ENCODE assay signal across 23 cellular contexts in genomic region chr16:46709464-46709863, GRCh38. TPM values are rescaled to one million over a fixed set of nuclear protein-coding genes. Genes with fewer than 3 reads are reported as not detected.
DNase-seq lines count a peak whose midpoint lies in the region; ATAC-seq and TF ChIP-seq lines count a peak whose summit lies in the region.
"Had no signal": no experiment of that assay in that cellular context is flagged by ENCODE, and none has a peak within 500 bp of the region (broad histone marks: within the 10 kb centered on the region; RNA-seq: fewer than 3 reads in every experiment).

No MANE protein-coding gene starts in this region.

- intact Hi-C loops in gastrocnemius medialis (cut with DNase I; ENCODE audit: low total_unique reads): no loop called here

- no peaks in the 10 kb centered on the region for H3K36me3 ChIP-seq in gastrocnemius medialis

- ATAC-seq in gastrocnemius medialis: no peak
- no peak for ATAC-seq in HG03469 (IDR thresholded peaks at IDR 0.05; ENCODE audit: unreplicated experiment)
- ATAC-seq in GM21576 (IDR thresholded peaks at IDR 0.05; ENCODE audit: unreplicated experiment): no peak
- ATAC-seq: Panc1 had no signal

- H3K4me3 ChIP-seq in fibroblast of the aortic adventitia (ENCODE audit: low read depth, low read length) (no peak overlapping the region), gastrocnemius medialis (no peak overlapping the region)

- H3K27me3 ChIP-seq in gastrocnemius medialis: no peaks in the 10 kb centered on the region

- H3K9me3 ChIP-seq in gastrocnemius medialis: no peaks in the 10 kb centered on the region

- no peak for TF ChIP-seq POLR2A in gastrocnemius medialis (IDR thresholded peaks at IDR 0.05)

- TF ChIP-seq CTCF in fibroblast of the aortic adventitia (IDR thresholded peaks at IDR 0.05; ENCODE audit: insufficient read depth, low read length) (no peak), gastrocnemius medialis (IDR thresholded peaks at IDR 0.05 in 4 of 5, conservative IDR thresholded peaks at IDR 0.05 in 1 of 5) (no peak)

- in situ Hi-C loops in gastrocnemius medialis (cut with MboI; ENCODE audit: low sequenced_read_pairs in 4 of 4): no loop called here

- H3K27ac ChIP-seq in gastrocnemius medialis: peak overlapping the region in 3 of 4 donors; percentile 28 to 81 (median 34)
- H3K27ac ChIP-seq: 22Rv1, C4-2B, HL-60, RWPE1 had no signal

- DNase-seq in NOMO-1 treated with DMSO at 0.1 percent for 48 hours (lab: John Stamatoyannopoulos, UW; ENCODE audit: unreplicated experiment): peak; percentile 25
- no peak for DNase-seq in NOMO-1 treated with dmso at 0.1 percent for 144 hours (lab: John Stamatoyannopoulos, UW; ENCODE audit: unreplicated experiment)
- peak; percentile 51 for DNase-seq in CD1c-positive myeloid dendritic cell (ENCODE audit: extremely low spot score)
- DNase-seq in fibroblast of the aortic adventitia (ENCODE audit: low read depth): peak; percentile 43
- no peak for DNase-seq in gastrocnemius medialis
- DNase-seq: CD8-positive, alpha-beta memory T cell; DMS 273 treated with DMSO at 0.1 percent for 48 hours; DMS79; GF-D8; NCI-H1048; NCI-H1417; NCI-H1694; NCI-H2029 treated with DMSO at 0.1 percent for 48 hours; NCI-H446 treated with DMSO at 0.1 percent for 48 hours; NCI-H526; SIG-M5 had no signal

- H3K4me1 ChIP-seq in gastrocnemius medialis: peaks cover 6 to 20% of the 10 kb centered on the region in 2 donors

RNA-seq across cellular contexts. Expression of gene ORC6, which starts 20.0 kb away (rescaled TPM):
- 3.5 and 17.2 TPM in 2 replicates for total RNA-seq in fibroblast of the aortic adventitia (ENCODE audit: low replicate concordance)
- 1 to 10 TPM in 3 of 4 donors, under 1 TPM in 1; 0.40 to 5.7 (median 1.2) TPM for total RNA-seq in gastrocnemius medialis

RNA-seq across cellular contexts. Expression of gene VPS35, which starts 20.5 kb away (rescaled TPM):
- total RNA-seq in fibroblast of the aortic adventitia (ENCODE audit: low replicate concordance): 154 and 347 TPM in 2 replicates
- 10 to 100 TPM; 30.0 to 60.1 (median 41.4) TPM for total RNA-seq in gastrocnemius medialis

RNA-seq across cellular contexts. Expression of gene MYLK3, which starts 38.7 kb away (rescaled TPM):
- total RNA-seq in fibroblast of the aortic adventitia (ENCODE audit: low replicate concordance) (under 0.01 TPM in 1 of 2 replicates, not detected in the other), gastrocnemius medialis (1 to 10 TPM; 2.4 to 9.2 (median 5.2) TPM)

Comparison
In these comparisons a context has a peak if more than half of its experiments do, and no peak if none do; other contexts are left out.
1. DNase-seq: peak in NOMO-1 treated with DMSO at 0.1 percent for 48 hours (single experiment), CD1c-positive myeloid dendritic cell (single experiment) and fibroblast of the aortic adventitia (single experiment); none in NOMO-1 treated with dmso at 0.1 percent for 144 hours (single experiment) and gastrocnemius medialis (0 of 2).